In genomic region chr6:13709698-13710551, GRCh38 we compare ENCODE assay signal across 8 cellular contexts. TPM values are rescaled to one million over a fixed set of nuclear protein-coding genes. Genes with fewer than 3 reads are reported as not detected.
DNase-seq lines count a peak whose midpoint lies in the region; ATAC-seq, FAIRE-seq and TF ChIP-seq lines count a peak whose summit lies in the region.

No MANE protein-coding gene starts in this region.

- H3K9me3 Mint-ChIP-seq in nephron progenitor cell = no peaks in the 10 kb centered on the region

- peak overlapping the region; percentile 98 for H3K4me3 Mint-ChIP-seq in nephron progenitor cell

- peaks cover 6% of the 10 kb centered on the region for H3K27me3 Mint-ChIP-seq in nephron progenitor cell (ENCODE audit: low read depth, poor library complexity)

- peaks cover 0 to 11% of the 10 kb centered on the region in 2 experiments for H4K20me1 ChIP-seq in H1 (replicated peaks in 1 of 2; ENCODE audit: control insufficient read depth in 1 of 2, insufficient read depth in 2 of 2, low read length in 2 of 2)

- TF ChIP-seq CTCF in AG04449 (IDR thresholded peaks at IDR 0.05; ENCODE audit: insufficient read depth, low read length, missing control alignments) (no peak), GM20000 (IDR thresholded peaks at IDR 0.05; ENCODE audit: extremely low read depth, missing control alignments) (no peak), H1 (IDR thresholded peaks at IDR 0.05; ENCODE audit: control extremely low read depth in 1 of 3, insufficient read depth in 1 of 3, low read depth in 1 of 3, low read length in 3 of 3) (no peak), nephron progenitor cell (IDR thresholded peaks at IDR 0.05) (no peak)

- H3K23me2 ChIP-seq in H1 (ENCODE audit: low read depth, low read length) = 0 out of 2 replicates have a peak, but pooled peaks cover 8% of the 10 kb centered on the region

- no peak for TF ChIP-seq POLR2A in H1 (IDR thresholded peaks at IDR 0.05; ENCODE audit: control extremely low read depth in 1 of 2, low read depth in 2 of 2, low read length in 2 of 2)

- peak overlapping the region; percentile 99 for H3K27ac Mint-ChIP-seq in nephron progenitor cell

- no peak overlapping the region for H2BK20ac ChIP-seq in H1 (ENCODE audit: low read length)

- no peak overlapping the region for H2BK15ac ChIP-seq in H1 (ENCODE audit: low read length)

- H4K91ac ChIP-seq in H1 (replicated peaks; ENCODE audit: insufficient read length, low read length) = no peak overlapping the region

- WGBS in H1 (ENCODE audit: extremely low coverage in 1 of 2, insufficient coverage in 1 of 2, insufficient read length in 1 of 2, insufficient replicate concordance in 2 of 2, low coverage in 1 of 2, low lambda C conversion rate in 2 of 2, missing lambda C conversion rate in 1 of 2), 2 experiments = 30% methylated on average over 10 of the region's 10 CpGs; no CpG with 5 or more reads in 1 of the 2 experiments

- no peaks in the 10 kb centered on the region for H3K27me3 ChIP-seq in SJSA1 (replicated peaks)
- no peaks in the 10 kb centered on the region for H3K27me3 ChIP-seq in H1 (replicated peaks in 1 of 4; ENCODE audit: control insufficient read depth in 3 of 4, extremely low read depth in 1 of 4, insufficient read depth in 3 of 4, low read length in 3 of 4)

- H2BK12ac ChIP-seq in H1 (ENCODE audit: low read depth, low read length) = no peak overlapping the region

- H3K4me3 ChIP-seq in AG04449 (ENCODE audit: low read depth, low read length) (peak overlapping the region; percentile 78), SJSA1 (peak overlapping the region; percentile 98), H1 (ENCODE audit: extremely low read depth in 1 of 4, insufficient read depth in 2 of 4, low read depth in 3 of 4, low read length in 4 of 4) (peak overlapping the region; percentile 74 to 96 (median 78))

- H3K36me3 ChIP-seq in SJSA1 = peaks cover 8% of the 10 kb centered on the region
- H3K36me3 ChIP-seq in H1 (ENCODE audit: control insufficient read depth in 2 of 4, insufficient read depth in 4 of 4, low read length in 3 of 4) = no peaks in the 10 kb centered on the region

- no peak for ATAC-seq in GM21390 (IDR thresholded peaks at IDR 0.05; ENCODE audit: unreplicated experiment)

- TF ChIP-seq RAD21 in H1 (IDR thresholded peaks at IDR 0.05 in 1 of 2, conservative IDR thresholded peaks at IDR 0.05 in 1 of 2; ENCODE audit: low read depth in 2 of 2, low read length in 2 of 2) = no peak

- H3K27ac ChIP-seq in SJSA1 (peak overlapping the region; percentile 26), H1 (ENCODE audit: low read depth, low read length) (no peak overlapping the region)

- H4K8ac ChIP-seq in H1 (ENCODE audit: extremely low read depth, insufficient read depth, low read length) = no peak overlapping the region

- H3K18ac ChIP-seq in H1 (ENCODE audit: extremely low read depth, low read length) = no peak overlapping the region

- 0 out of 2 replicates have a peak, but pooled peaks cover 2% of the 10 kb centered on the region for H3K79me1 ChIP-seq in H1 (ENCODE audit: low read depth, low read length)

- DNase-seq in AG04449 (ENCODE audit: low read depth, low spot score) = no peak
- peak; percentile 42 for DNase-seq in GM20000 (ENCODE audit: low spot score)
- DNase-seq in SJSA1 (ENCODE audit: low read depth in 1 of 2, low spot score in 2 of 2) = peak in 1 of 2 experiments; percentile 28
- no peak for DNase-seq in H1 (ENCODE audit: low read depth in 1 of 2, low spot score in 2 of 2)
- peak; percentile 12 for DNase-seq in nephron progenitor cell
- DNase-seq in islet precursor cell = no peak
- no peak for DNase-seq in GM03348 (ENCODE audit: low spot score)

- no peak overlapping the region for H3K23ac ChIP-seq in H1 (ENCODE audit: insufficient read length)

- H3K56ac ChIP-seq in H1 (replicated peaks; ENCODE audit: insufficient read length, low read depth, low read length) = no peak overlapping the region

- peak overlapping the region; percentile 54 to 85 (median 72) for H3K9ac ChIP-seq in H1 (replicated peaks in 1 of 4; ENCODE audit: extremely low read depth in 1 of 4, low read depth in 3 of 4, low read length in 3 of 4)

- no peak for FAIRE-seq in H1 (lab: Jason Lieb, UNC)

- peak overlapping the region; percentile 74 to 86 for H3K4me2 ChIP-seq in H1 (ENCODE audit: insufficient read depth in 1 of 2, low read depth in 2 of 2, low read length in 2 of 2)

- POLR2A ChIA-PET in AG04449 (lab: Yijun Ruan, JAX) = interaction anchor here (3.4 kb wide), 1 partner anchor 95 kb away, joined by 16 read pairs; the partner anchor contains the start of gene NOL7
- POLR2A ChIA-PET in H1 (lab: Charles Lee; ENCODE audit: partially characterized antibody) = interaction anchor here (1.0 to 1.5 kb wide), 4 partner anchors 13 to 105 kb away, joined by 3 to 5 read pairs (median 3); partner anchors contain the start of genes MCUR1 and NOL7

- H3K14ac ChIP-seq in H1 (ENCODE audit: insufficient read length) = no peak overlapping the region

- CTCF ChIA-PET in AG04449 (lab: Yijun Ruan, JAX) = interaction anchor here (0.7 to 3.7 kb wide), 8 partner anchors 10 to 135 kb away, joined by 3 to 19 read pairs (median 4); partner anchors contain the start of genes NOL7 and SIRT5
- CTCF ChIA-PET in H1 (lab: Charles Lee; ENCODE audit: partially characterized antibody) = interaction anchor here (0.7 to 0.8 kb wide), 2 partner anchors 8 to 357 kb away, joined by 3 read pairs; no protein-coding TSS in a partner anchor

- H2BK5ac ChIP-seq in H1 (ENCODE audit: low read depth, low read length) = no peak overlapping the region

- H3K4ac ChIP-seq in H1 (replicated peaks; ENCODE audit: insufficient read length, low read depth, low read length) = no peak overlapping the region

- H3K9me3 ChIP-seq in SJSA1 (replicated peaks) = 0 out of 2 replicates have a peak, but pooled peaks cover 2% of the 10 kb centered on the region
- H3K9me3 ChIP-seq in H1 (ENCODE audit: insufficient read depth in 2 of 2, low read depth in 1 of 2, low read length in 1 of 2) = no peaks in the 10 kb centered on the region

- peaks cover 9 to 55% of the 10 kb centered on the region in 2 experiments for H3K79me2 ChIP-seq in H1 (ENCODE audit: control insufficient read depth in 1 of 2, insufficient read depth in 2 of 2, low read length in 2 of 2)

- peaks cover 23% of the 10 kb centered on the region for H3K36me3 Mint-ChIP-seq in nephron progenitor cell (ENCODE audit: low read depth)

- H2AK5ac ChIP-seq in H1 (ENCODE audit: low read depth, low read length) = no peak overlapping the region

- H3K4me1 ChIP-seq in SJSA1 (replicated peaks) (peaks cover 12% of the 10 kb centered on the region), H1 (replicated peaks in 1 of 4; ENCODE audit: control insufficient read depth in 3 of 4, insufficient read depth in 4 of 4, low read length in 3 of 4) (no peaks in the 10 kb centered on the region)

- H3K4me1 Mint-ChIP-seq in nephron progenitor cell = peaks cover 37% of the 10 kb centered on the region

- no peak overlapping the region for H4K5ac ChIP-seq in H1 (ENCODE audit: insufficient read length, low read depth, low read length)

- H2BK120ac ChIP-seq in H1 (replicated peaks; ENCODE audit: low read depth, low read length) = no peak overlapping the region

- TF ChIP-seq EP300 in H1 (IDR thresholded peaks at IDR 0.05; ENCODE audit: borderline replicate concordance in 1 of 2, low read depth in 2 of 2, low read length in 2 of 2) = no peak

- no peak overlapping the region for H2AFZ ChIP-seq in H1 (ENCODE audit: low read length)

TF ChIP-seq in H1, 55 proteins besides CTCF, POLR2A, EP300 and RAD21:
- no peak for TF ChIP-seq HDAC6 (IDR thresholded peaks at IDR 0.05; ENCODE audit: low read depth, low read length)

RNA-seq across cellular contexts. Expression of gene RANBP9, which starts 1.7 kb away (rescaled TPM):
- 24.0 and 38.5 TPM in 2 replicates for total RNA-seq in SJSA1 (2014; rRNA removed; shearing (Covaris generic))
- 34.3 and 36.7 TPM in 2 replicates for total RNA-seq in H1 (2021; fragmentation: NEBNext Ultra II Directional; extraction: Animal tissue kit (Norgen Biotek cat#: 25700))
- polyA plus RNA-seq in H1 (2011; rRNA removed) = 8.0 and 13.0 TPM in 2 replicates
- polyA plus RNA-seq in H1 (2011; cell fraction: cytosol; rRNA removed) = 15.9 TPM
- 9.9 TPM for polyA plus RNA-seq in H1 (2011; cell fraction: nucleus; rRNA removed)
- polyA plus RNA-seq in H1 (2012, experiment 1 of 2) = 21.7 to 23.9 TPM (median 22.7 TPM) in 4 replicates
- polyA plus RNA-seq in H1 (2012, experiment 2 of 2) = 5.9 TPM
- polyA plus RNA-seq in H1 (2013, experiment 1 of 2) = 17.6 TPM
- 18.0 TPM for polyA plus RNA-seq in H1 (2013, experiment 2 of 2)
- polyA minus RNA-seq in H1 (2011; rRNA and poly(A)+ RNA removed) = 16.9 and 25.5 TPM in 2 replicates
- 19.9 TPM for polyA minus RNA-seq in H1 (2011; cell fraction: cytosol; rRNA and poly(A)+ RNA removed)
- polyA minus RNA-seq in H1 (2011; cell fraction: nucleus; rRNA and poly(A)+ RNA removed) = 17.0 TPM

Comparison
In these comparisons a context has a peak if more than half of its experiments do, and no peak if none do; other contexts are left out.
1. DNase-seq: peak in GM20000 (single experiment) and nephron progenitor cell (single experiment); none in AG04449 (single experiment), H1 (0 of 2), islet precursor cell (single experiment) and GM03348 (single experiment).
2. Peak in every context shown above with its lines, with median percentiles within 50 percentile points of each other: H3K4me3 ChIP-seq.